20 cellular contexts compared by ENCODE assay signal in genomic region chr3:151003024-151003771, GRCh38. TPM values are rescaled to one million over a fixed set of nuclear protein-coding genes. Genes with fewer than 3 reads are reported as not detected.
DNase-seq lines count a peak whose midpoint lies in the region; ATAC-seq, FAIRE-seq and TF ChIP-seq lines count a peak whose summit lies in the region.
"Had no signal": no experiment of that assay in that cellular context is flagged by ENCODE, and none has a peak within 500 bp of the region (broad histone marks: within the 10 kb centered on the region; RNA-seq: fewer than 3 reads in every experiment).

No MANE protein-coding gene starts in this region.

- H3K4me3 ChIP-seq in GM23248, result no peak overlapping the region
- no peak overlapping the region for H3K4me3 ChIP-seq in epithelial cell of proximal tubule (ENCODE audit: low read depth, low read length)
- H3K4me3 ChIP-seq in pancreas, result no peak overlapping the region
- H3K4me3 ChIP-seq: gastrocnemius medialis, upper lobe of left lung had no signal

- H3K27ac ChIP-seq in GM23248, result no peak overlapping the region
- H3K27ac ChIP-seq in pancreas, result peak overlapping the region in 1 of 4 donors; percentile 66
- H3K27ac ChIP-seq: gastrocnemius medialis, KMS-11, upper lobe of left lung, WERI-Rb-1 had no signal

- H4K20me1 ChIP-seq in GM23248 (ENCODE audit: insufficient read depth), result no peaks in the 10 kb centered on the region

- TF ChIP-seq CTCF in epithelial cell of proximal tubule (conservative IDR thresholded peaks at IDR 0.05; ENCODE audit: low read depth, low read length) (no peak), pancreas (IDR thresholded peaks at IDR 0.05) (no peak)

- no peaks in the 10 kb centered on the region for H3K79me2 ChIP-seq in GM23248 (ENCODE audit: insufficient read depth)

- ATAC-seq in pancreas (peak; percentile 66 to 97 (median 81)), HG03196 (IDR thresholded peaks at IDR 0.05; ENCODE audit: unreplicated experiment) (no peak)
- ATAC-seq: gastrocnemius medialis; stimulated activated effector memory CD8-positive, alpha-beta T cell treated with anti-CD3 and anti-CD28 coated beads, Interleukin-12 subunit alpha, Interleukin-12 subunit beta, amount 100 ng/mL, for 72 hours had no signal

- no peaks in the 10 kb centered on the region for H3K9me2 ChIP-seq in GM23248 (ENCODE audit: insufficient read depth)

- no peaks in the 10 kb centered on the region; the same call in 1 of the 2 replicates for H3K27me3 ChIP-seq in GM23248 (replicated peaks; ENCODE audit: insufficient read depth)
- H3K27me3 ChIP-seq in pancreas, result no peaks in the 10 kb centered on the region
- H3K27me3 ChIP-seq: gastrocnemius medialis, upper lobe of left lung had no signal

- 0 out of 2 replicates have a peak, but pooled peaks cover 4% of the 10 kb centered on the region for H3K4me1 ChIP-seq in GM23248 (ENCODE audit: insufficient read depth)
- peaks cover 0 to 5% (median 0%) of the 10 kb centered on the region in 3 donors for H3K4me1 ChIP-seq in pancreas
- H3K4me1 ChIP-seq: gastrocnemius medialis, upper lobe of left lung had no signal

- WGBS in GM23248 (ENCODE audit: low coverage in 1 of 2, low lambda C conversion rate in 2 of 2, missing lambda C conversion rate in 2 of 2), 2 experiments, result 41 to 51% methylated on average over 6 of the region's 6 CpGs
- WGBS in pancreas, 2 donors, result 26 to 36% methylated on average over 6 of the region's 6 CpGs

- in situ Hi-C loops in GM23248 (cut with MboI), result no loop called here

- H2AFZ ChIP-seq in GM23248, result no peak overlapping the region

- no peak for FAIRE-seq in RCC 7860 (lab: Jason Lieb, UNC)
- no peak for FAIRE-seq in pancreas (lab: Jason Lieb, UNC)

- DNase-seq in GM23248 (peak; percentile 66), RCC 7860 (ENCODE audit: low spot score) (peak; percentile 28), epithelial cell of proximal tubule (ENCODE audit: low read depth) (peak; percentile 76), pancreas (no peak), putamen (ENCODE audit: low spot score) (no peak), posterior vena cava (ENCODE audit: low spot score) (no peak)
- no peak for DNase-seq in activated CD4-positive, alpha-beta T cell treated with anti-CD3 and anti-CD28 coated beads for 48 hours
- DNase-seq: activated gamma-delta T cell treated with Interleukin-2 at 50 U/mL for 16 hours, AML-193, DMS 273 treated with DMSO at 0.1 percent for 48 hours, gastrocnemius medialis, H9, mesendoderm, NCI-H1694, NCI-H510A, upper lobe of left lung, WERI-Rb-1 had no signal

- no peak overlapping the region for H3K9ac ChIP-seq in GM23248
- H3K9ac ChIP-seq: KMS-11 had no signal

- H3K36me3 ChIP-seq in GM23248 (ENCODE audit: low read depth) (no peaks in the 10 kb centered on the region), pancreas (no peaks in the 10 kb centered on the region)
- H3K36me3 ChIP-seq: gastrocnemius medialis, upper lobe of left lung, WERI-Rb-1 had no signal

- no peak overlapping the region for H3K4me2 ChIP-seq in GM23248 (ENCODE audit: unreplicated experiment)
- H3K4me2 ChIP-seq: KMS-11 had no signal

- no peaks in the 10 kb centered on the region for H3F3A ChIP-seq in GM23248 (ENCODE audit: insufficient read depth)

- H3K9me3 ChIP-seq in GM23248 (ENCODE audit: low read depth) (no peaks in the 10 kb centered on the region), pancreas (no peaks in the 10 kb centered on the region)
- H3K9me3 ChIP-seq: gastrocnemius medialis, upper lobe of left lung had no signal

- intact Hi-C loops in pancreas (cut with DNase I) (no loop called here), posterior vena cava (cut with DNase I) (no loop called here)

RNA-seq across cellular contexts. Expression of gene CLRN1, which starts 30.7 kb away (rescaled TPM):
- not detected in 2 replicates for total RNA-seq in GM23248 (2014; rRNA removed; shearing (Covaris generic))
- polyA plus RNA-seq in GM23248 (2016; fragmentation: Nextera tagmentation; extraction: Ambion mirVana) (not detected in 2 replicates), pancreas (not detected)
- total RNA-seq in epithelial cell of proximal tubule (not detected in 2 replicates), pancreas (not detected), posterior vena cava (not detected)
- total RNA-seq: gastrocnemius medialis, H9, upper lobe of left lung had no signal

Comparison
In these comparisons a context has a peak if more than half of its experiments do, and no peak if none do; other contexts are left out.
1. DNase-seq: peak in GM23248 (single experiment), RCC 7860 (single experiment) and epithelial cell of proximal tubule (single experiment); none in pancreas (0 of 6), activated CD4-positive, alpha-beta T cell treated with anti-CD3 and anti-CD28 coated beads for 48 hours (single experiment), putamen (single experiment) and posterior vena cava (single experiment).